ENCODE assay signal across 7 cellular contexts in genomic region chr10:33421789-33422188, GRCh38.
A peak's percentile ranks its signal among the peaks of the same experiment; 100 is the strongest.
DNase-seq lines count a peak whose midpoint lies in the region; FAIRE-seq and TF ChIP-seq lines count a peak whose summit lies in the region.

No MANE protein-coding gene starts in this region.

- CTCF ChIA-PET in MCF 10A (lab: Yijun Ruan, JAX) = no interaction called here

- no peaks in the 10 kb centered on the region for H3K27me3 Mint-ChIP-seq in MCF 10A (ENCODE audit: insufficient read depth, unreplicated experiment)

- no peak overlapping the region for H3K4me3 Mint-ChIP-seq in MCF 10A (ENCODE audit: unreplicated experiment)

- intact Hi-C loops in MCF 10A (cut with micrococcal nuclease) = no loop called here

- POLR2A ChIA-PET in MCF 10A (lab: Yijun Ruan, JAX) = interaction anchor here (0.9 kb wide), 1 partner anchor 9 kb away, joined by 3 read pairs; no protein-coding TSS in a partner anchor

- peak; percentile 41 for DNase-seq in HS-27A (ENCODE audit: low read depth)
- peak; percentile 74 for DNase-seq in MCF 10A (ENCODE audit: unreplicated experiment)
- DNase-seq in kidney epithelial cell (ENCODE audit: low read depth) = peak; percentile 92
- DNase-seq in urothelium cell line (ENCODE audit: low spot score) = peak; percentile 78
- DNase-seq in NCI-H345 treated with DMSO at 0.1 percent for 48 hours (lab: John Stamatoyannopoulos, UW; ENCODE audit: unreplicated experiment) = no peak
- DNase-seq in activated T-cell treated with anti-CD3 and anti-CD28 coated beads, Interleukin-2, amount 50 U/mL, for 48 hours = no peak
- DNase-seq in NCI-H1930 (lab: John Stamatoyannopoulos, UW) = no peak

- no peak for TF ChIP-seq CTCF in MCF 10A (IDR thresholded peaks at IDR 0.05; ENCODE audit: unreplicated experiment)
- TF ChIP-seq CTCF in kidney epithelial cell (IDR thresholded peaks at IDR 0.05; ENCODE audit: insufficient read depth, low read length, poor library complexity, severe bottlenecking) = no peak

- no peaks in the 10 kb centered on the region for H3K36me3 ChIP-seq in kidney epithelial cell (ENCODE audit: control insufficient read depth, insufficient read depth, low read length)

- no peaks in the 10 kb centered on the region for H3K9me3 Mint-ChIP-seq in MCF 10A (ENCODE audit: unreplicated experiment)

- no peak overlapping the region for H3K4me3 ChIP-seq in kidney epithelial cell (ENCODE audit: low read depth, low read length)

- H3K4me1 Mint-ChIP-seq in MCF 10A (ENCODE audit: insufficient read depth, unreplicated experiment) = peaks cover 9% of the 10 kb centered on the region

- FAIRE-seq in urothelium cell line (lab: Jason Lieb, UNC) = no peak

- BruUV-seq in MCF 10A (replicated peaks; lab: Mats Ljungman, UMichigan) = no TSS peak

- H3K36me3 Mint-ChIP-seq in MCF 10A (ENCODE audit: insufficient read depth, unreplicated experiment) = no peaks in the 10 kb centered on the region

- H3K27ac Mint-ChIP-seq in MCF 10A (ENCODE audit: low read depth, unreplicated experiment) = no peak overlapping the region

- no peaks in the 10 kb centered on the region for H3K27me3 ChIP-seq in kidney epithelial cell (ENCODE audit: control insufficient read depth, insufficient read depth, low read length)

Comparison
In these comparisons a context has a peak if more than half of its experiments do, and no peak if none do; other contexts are left out.
1. DNase-seq: peak in HS-27A (single experiment), MCF 10A (single experiment), kidney epithelial cell (single experiment) and urothelium cell line (single experiment); none in NCI-H345 treated with DMSO at 0.1 percent for 48 hours (single experiment), activated T-cell treated with anti-CD3 and anti-CD28 coated beads, Interleukin-2, amount 50 U/mL, for 48 hours (0 of 2) and NCI-H1930 (0 of 2).